8 cellular contexts compared by ENCODE assay signal in the genomic region with DNA sequence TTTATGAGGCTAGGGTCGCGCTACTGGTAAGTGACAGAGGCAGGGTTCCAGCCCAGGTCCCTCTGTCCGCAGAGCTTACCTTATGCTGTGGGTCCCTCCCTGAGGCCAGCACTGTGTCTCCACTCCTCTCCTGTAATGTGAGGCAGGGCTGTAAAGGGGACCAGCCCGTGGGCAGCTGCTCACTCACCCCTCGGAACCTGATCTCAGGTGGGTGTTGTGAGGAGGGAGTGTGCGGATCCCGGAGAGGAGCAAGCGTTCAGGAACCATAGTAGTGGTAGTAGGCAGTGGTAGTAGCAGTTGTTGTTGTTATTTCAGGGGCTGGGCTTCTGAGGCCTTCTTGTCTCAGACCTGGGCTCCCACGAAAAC. TPM values are rescaled to one million over a fixed set of nuclear protein-coding genes. Genes with fewer than 3 reads are reported as not detected.
DNase-seq lines count a peak whose midpoint lies in the region; TF ChIP-seq lines count a peak whose summit lies in the region.

No MANE protein-coding gene starts in this region.

- H3K9ac ChIP-seq in GM23248 = peak overlapping the region; percentile 92

- H3K9me3 ChIP-seq in GM23248 (ENCODE audit: low read depth) = no peaks in the 10 kb centered on the region

- H3K27ac ChIP-seq in GM23248 = peak overlapping the region; percentile 98
- H3K27ac ChIP-seq in skin epidermis = peak overlapping the region; percentile 44 to 99 (median 97)

- H3K4me1 ChIP-seq in GM23248 (ENCODE audit: insufficient read depth) = peaks cover 74% of the 10 kb centered on the region

- no peak for DNase-seq in GM23248
- no peak for DNase-seq in foreskin fibroblast
- no peak for DNase-seq in retina
- DNase-seq in NCI-H2196 (lab: John Stamatoyannopoulos, UW; ENCODE audit: unreplicated experiment) = no peak
- DNase-seq in NCI-H1694 (lab: John Stamatoyannopoulos, UW) = no peak
- DNase-seq in NCI-H748 treated with DMSO at 0.1 percent for 48 hours (lab: John Stamatoyannopoulos, UW) = no peak

- H4K20me1 ChIP-seq in GM23248 (ENCODE audit: insufficient read depth) = no peaks in the 10 kb centered on the region

- TF ChIP-seq CTCF in WI38 (IDR thresholded peaks at IDR 0.05; ENCODE audit: low read depth, low read length) = no peak
- TF ChIP-seq CTCF in foreskin fibroblast (IDR thresholded peaks at IDR 0.05; ENCODE audit: low read depth, low read length) = no peak

- in situ Hi-C loops in GM23248 (cut with MboI) = no loop called here

- no peak overlapping the region for H2AFZ ChIP-seq in GM23248

- H3K36me3 ChIP-seq in GM23248 (ENCODE audit: low read depth) = 0 out of 2 replicates have a peak, but pooled peaks cover 8% of the 10 kb centered on the region

- peak overlapping the region; percentile 96 for H3K4me2 ChIP-seq in GM23248 (ENCODE audit: unreplicated experiment)

- no peaks in the 10 kb centered on the region for H3K9me2 ChIP-seq in GM23248 (ENCODE audit: insufficient read depth)

- peaks cover 67% of the 10 kb centered on the region for H3F3A ChIP-seq in GM23248 (ENCODE audit: insufficient read depth)

- peak overlapping the region; percentile 87 for H3K4me3 ChIP-seq in GM23248
- H3K4me3 ChIP-seq in WI38 (ENCODE audit: low read depth, low read length) = peak overlapping the region; percentile 82
- H3K4me3 ChIP-seq in foreskin fibroblast (ENCODE audit: low read depth in 1 of 2, low read length in 2 of 2) = peak overlapping the region; percentile 73 to 76
- peak overlapping the region; percentile 70 to 92 (median 84) for H3K4me3 ChIP-seq in skin epidermis

- H3K79me2 ChIP-seq in GM23248 (ENCODE audit: insufficient read depth) = peaks cover 72% of the 10 kb centered on the region

- H3K27me3 ChIP-seq in GM23248 (replicated peaks; ENCODE audit: insufficient read depth) = no peaks in the 10 kb centered on the region

- 35 to 36% methylated on average over 8 to 9 of the region's 9 CpGs for WGBS in GM23248 (ENCODE audit: low coverage in 1 of 2, low lambda C conversion rate in 2 of 2, missing lambda C conversion rate in 2 of 2), 2 experiments

RNA-seq across cellular contexts. Expression of gene ZC3H12A, which starts 1.7 kb away (rescaled TPM):
- 8.9 and 9.2 TPM in 2 replicates for total RNA-seq in GM23248 (2014; rRNA removed; shearing (Covaris generic))
- polyA plus RNA-seq in GM23248 (2016; fragmentation: Nextera tagmentation; extraction: Ambion mirVana) = 5.0 and 7.1 TPM in 2 replicates

RNA-seq across cellular contexts. Expression of gene MEAF6, which starts 38.5 kb away (rescaled TPM):
- total RNA-seq in GM23248 (2014; rRNA removed; shearing (Covaris generic)) = 116 and 117 TPM in 2 replicates
- polyA plus RNA-seq in GM23248 (2016; fragmentation: Nextera tagmentation; extraction: Ambion mirVana) = 96.2 and 99.5 TPM in 2 replicates
